Comparison of ENCODE assay signal across 9 cellular contexts in genomic region chr7:97039374-97040065, GRCh38. TPM values are rescaled to one million over a fixed set of nuclear protein-coding genes. Genes with fewer than 3 reads are reported as not detected.
"Had no signal": no experiment of that assay in that cellular context is flagged by ENCODE, and none has a peak within 500 bp of the region (broad histone marks: within the 10 kb centered on the region; RNA-seq: fewer than 3 reads in every experiment).

No MANE protein-coding gene starts in this region.

- FAIRE-seq: H54, HTR-8/SVneo had no signal

- H3K27ac ChIP-seq: GM23248, KMS-11 had no signal

- H3K4me3 ChIP-seq: GM23248 had no signal

- H2AFZ ChIP-seq: GM23248 had no signal

- H3K9ac ChIP-seq: GM23248, KMS-11 had no signal

- H3K4me2 ChIP-seq: KMS-11 had no signal

- DNase-seq: GM23248, GOT3, H9, HCEC 1CT, KBM-7 had no signal

RNA-seq across cellular contexts. Expression of gene DLX5, which starts 14.9 kb away (rescaled TPM):
- total RNA-seq: GM23248, HT-29 had no signal
- polyA plus RNA-seq: GM23248 had no signal

RNA-seq across cellular contexts. Expression of gene DLX6, which starts 34.2 kb away (rescaled TPM):
- total RNA-seq: GM23248, HT-29 had no signal
- polyA plus RNA-seq: GM23248 had no signal
